21 cellular contexts compared by ENCODE assay signal in genomic region chr6:31065556-31065955, GRCh38. TPM values are rescaled to one million over a fixed set of nuclear protein-coding genes. Genes with fewer than 3 reads are reported as not detected.
"Had no signal": no experiment of that assay in that cellular context is flagged by ENCODE, and none has a peak within 500 bp of the region (broad histone marks: within the 10 kb centered on the region; RNA-seq: fewer than 3 reads in every experiment).

No MANE protein-coding gene starts in this region.

- H3K27ac Mint-ChIP-seq: immature natural killer cell; naive thymus-derived CD4-positive, alpha-beta T cell; stimulated activated memory B cell treated with anti-CD40 and anti-IgM and Interleukin-4, amounts not matched to agents 10 μg/mL and 1 μg/mL and 100 μg/mL, for 72 hours had no signal

- H3K27ac ChIP-seq: cardiac muscle cell, pancreas, transverse colon had no signal

- H3K9me3 Mint-ChIP-seq: immature natural killer cell; naive thymus-derived CD4-positive, alpha-beta T cell; stimulated activated memory B cell treated with anti-CD40 and anti-IgM and Interleukin-4, amounts not matched to agents 10 μg/mL and 1 μg/mL and 100 μg/mL, for 72 hours had no signal

- DNase-seq: activated CD4-positive, alpha-beta T cell treated with anti-CD3 and anti-CD28 coated beads, Interleukin-2, amount 50 U/mL, for 1 hour; activated naive CD4-positive, alpha-beta T cell; activated T-cell treated with anti-CD3 and anti-CD28 coated beads for 4 hours; aorta; head of caudate nucleus; immature natural killer cell; left cardiac atrium; naive thymus-derived CD4-positive, alpha-beta T cell; pancreas; stimulated activated CD4-positive, alpha-beta T cell treated with anti-CD3 and anti-CD28 coated beads, Interleukin-2, amount 100 ng/mL, for 48 hours; SW 1271; T-helper 9 cell; transverse colon had no signal

- ATAC-seq: esophagus mucosa; left cardiac atrium; naive thymus-derived CD4-positive, alpha-beta T cell; pancreas; stimulated activated memory B cell treated with anti-CD40 and anti-IgM and Interleukin-4, amounts not matched to agents 10 μg/mL and 1 μg/mL and 100 μg/mL, for 72 hours had no signal

- H3K36me3 ChIP-seq: cardiac muscle cell, pancreas, transverse colon had no signal

- H3K9me3 ChIP-seq: pancreas, transverse colon had no signal

- H3K4me1 Mint-ChIP-seq: immature natural killer cell had no signal

- H3K36me3 Mint-ChIP-seq: immature natural killer cell; naive thymus-derived CD4-positive, alpha-beta T cell; stimulated activated memory B cell treated with anti-CD40 and anti-IgM and Interleukin-4, amounts not matched to agents 10 μg/mL and 1 μg/mL and 100 μg/mL, for 72 hours had no signal

- H3K4me3 ChIP-seq: cardiac muscle cell, pancreas, transverse colon had no signal

- H3K4me3 Mint-ChIP-seq: immature natural killer cell; naive thymus-derived CD4-positive, alpha-beta T cell; stimulated activated memory B cell treated with anti-CD40 and anti-IgM and Interleukin-4, amounts not matched to agents 10 μg/mL and 1 μg/mL and 100 μg/mL, for 72 hours had no signal

- H3K4me1 ChIP-seq: pancreas, transverse colon had no signal

- H3K27me3 ChIP-seq: pancreas had no signal

RNA-seq across cellular contexts. Expression of gene C6orf15, which starts 46.8 kb away (rescaled TPM):
- total RNA-seq: activated CD8-positive, alpha-beta memory T cell treated with anti-CD3 and anti-CD28 coated beads for 36 hours; aorta; cardiac muscle cell; esophagus mucosa; fibroblast of villous mesenchyme; left cardiac atrium; lung microvascular endothelial cell; mononuclear cell; naive thymus-derived CD4-positive, alpha-beta T cell; pancreas; subcutaneous adipose tissue; transverse colon had no signal

RNA-seq across cellular contexts. Expression of gene PSORS1C1, which starts 49.0 kb away (rescaled TPM):
- total RNA-seq: activated CD8-positive, alpha-beta memory T cell treated with anti-CD3 and anti-CD28 coated beads for 36 hours; cardiac muscle cell; mononuclear cell; naive thymus-derived CD4-positive, alpha-beta T cell had no signal

RNA-seq across cellular contexts. Expression of gene CDSN, which starts 54.7 kb away (rescaled TPM):
- total RNA-seq: activated CD8-positive, alpha-beta memory T cell treated with anti-CD3 and anti-CD28 coated beads for 36 hours; aorta; cardiac muscle cell; fibroblast of villous mesenchyme; lung microvascular endothelial cell; mononuclear cell; naive thymus-derived CD4-positive, alpha-beta T cell; subcutaneous adipose tissue; transverse colon had no signal

RNA-seq across cellular contexts. Expression of gene MUC22, which starts 55.3 kb away (rescaled TPM):
- total RNA-seq: activated CD8-positive, alpha-beta memory T cell treated with anti-CD3 and anti-CD28 coated beads for 36 hours; aorta; cardiac muscle cell; fibroblast of villous mesenchyme; lung microvascular endothelial cell; mononuclear cell; naive thymus-derived CD4-positive, alpha-beta T cell; pancreas; subcutaneous adipose tissue; transverse colon had no signal
